Comparison of ENCODE assay signal across 16 cellular contexts in the genomic region with DNA sequence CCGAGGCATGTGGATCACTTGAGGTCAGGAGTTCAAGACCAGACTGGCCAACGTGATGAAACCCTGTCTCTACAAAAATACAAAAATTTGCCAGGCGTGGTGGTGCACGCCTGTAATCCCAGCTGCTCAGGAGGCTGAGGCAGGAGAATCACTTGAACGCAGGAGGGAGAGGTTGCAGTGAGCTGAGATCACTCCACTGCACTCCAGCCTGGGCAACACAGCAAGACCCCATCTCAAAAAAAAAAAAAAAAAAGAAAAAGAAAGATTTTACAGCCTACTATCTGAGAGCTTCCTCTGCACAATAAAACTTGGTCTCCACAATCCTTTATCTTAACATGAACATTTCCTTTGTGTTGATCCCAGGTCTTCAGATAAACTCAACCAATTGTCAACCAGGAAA. TPM values are rescaled to one million over a fixed set of nuclear protein-coding genes. Genes with fewer than 3 reads are reported as not detected.
"Had no signal": no experiment of that assay in that cellular context is flagged by ENCODE, and none has a peak within 500 bp of the region (broad histone marks: within the 10 kb centered on the region; RNA-seq: fewer than 3 reads in every experiment).

No MANE protein-coding gene starts in this region.

RNA-seq across cellular contexts. Expression of gene ACY3, which starts 10.2 kb away (rescaled TPM):
- total RNA-seq: dermis microvascular lymphatic vessel endothelial cell, gastrocnemius medialis, glomerular endothelial cell, heart right ventricle, left cardiac atrium, left ventricle myocardium superior, lower lobe of right lung, lung microvascular endothelial cell had no signal
- polyA plus RNA-seq: heart right ventricle, keratinocyte had no signal

RNA-seq across cellular contexts. Expression of gene ALDH3B2, which starts 13.7 kb away (rescaled TPM):
- total RNA-seq: dermis microvascular lymphatic vessel endothelial cell, endodermal cell, gastrocnemius medialis, glomerular endothelial cell, heart right ventricle, left cardiac atrium, left ventricle myocardium superior, lung microvascular endothelial cell, mononuclear cell had no signal

RNA-seq across cellular contexts. Expression of gene TBX10, which starts 21.2 kb away (rescaled TPM):
- total RNA-seq: dermis microvascular lymphatic vessel endothelial cell, endodermal cell, esophagus mucosa, esophagus squamous epithelium, gastrocnemius medialis, glomerular endothelial cell, kidney epithelial cell, left cardiac atrium, left lung, lower leg skin, lower lobe of right lung, lung microvascular endothelial cell, mononuclear cell had no signal
- polyA plus RNA-seq: heart right ventricle, keratinocyte had no signal
